Comparison of ENCODE assay signal across 1 cellular context in the genomic region with DNA sequence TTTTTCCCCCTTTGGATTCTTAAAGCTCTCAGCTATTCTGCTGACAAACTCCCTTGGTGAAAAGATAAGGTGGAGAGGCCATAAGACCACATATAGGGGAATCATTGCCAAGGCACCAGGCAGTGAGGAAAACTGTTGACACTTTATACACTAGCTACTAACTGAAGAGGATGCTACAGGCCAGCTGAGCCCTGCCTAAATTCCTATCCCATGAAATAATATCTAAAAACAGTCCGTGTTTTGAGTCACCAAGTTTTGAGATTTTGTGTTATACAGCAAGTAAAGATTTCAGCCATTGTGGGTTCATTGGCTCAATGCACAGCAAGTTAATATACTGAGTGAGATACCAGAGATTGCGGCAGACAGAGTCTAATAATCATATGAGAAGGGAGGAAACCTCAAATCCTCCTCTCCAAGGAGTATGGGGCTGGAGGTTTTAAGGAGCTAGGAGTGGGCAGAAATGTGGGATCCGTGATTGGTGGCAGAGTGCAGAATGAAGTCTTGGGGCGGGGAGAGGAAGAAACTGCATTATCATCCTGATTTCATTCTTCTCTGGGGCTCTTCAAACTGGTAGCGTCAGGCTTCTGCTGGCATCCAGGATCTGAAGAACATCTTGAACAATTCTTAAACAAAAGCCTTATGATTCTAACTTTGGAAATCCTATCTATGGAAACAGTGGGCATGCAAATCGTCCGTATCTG.
TF ChIP-seq lines count a peak whose summit lies in the region.

No MANE protein-coding gene starts in this region.

TF ChIP-seq in H1, 55 proteins besides CTCF, POLR2A, EP300 and RAD21:
- TF ChIP-seq JUN (IDR thresholded peaks at IDR 0.05; ENCODE audit: low read depth, low read length) (no peak), FOSL1 (IDR thresholded peaks at IDR 0.05; ENCODE audit: insufficient read depth, low read depth, low read length) (no peak), JUND (IDR thresholded peaks at IDR 0.05; ENCODE audit: low read length) (no peak), SAP30 (IDR thresholded peaks at IDR 0.05; ENCODE audit: insufficient read depth, insufficient replicate concordance, low read length) (no peak), TAF7 (optimal IDR thresholded peaks at IDR 0.05; ENCODE audit: borderline replicate concordance, low read depth, low read length) (no peak), CBX8 (IDR thresholded peaks at IDR 0.05; ENCODE audit: borderline replicate concordance, low read depth, low read length) (no peak), GTF2F1 (IDR thresholded peaks at IDR 0.05; ENCODE audit: borderline replicate concordance, low read depth, low read length) (no peak), NANOG (IDR thresholded peaks at IDR 0.05; ENCODE audit: insufficient read depth, low read depth, low read length, poor library complexity, severe bottlenecking) (no peak), RXRA (IDR thresholded peaks at IDR 0.05; ENCODE audit: insufficient read depth, low read depth, low read length) (no peak), TCF12 (IDR thresholded peaks at IDR 0.05; ENCODE audit: low read depth, low read length) (no peak), EZH2 (IDR thresholded peaks at IDR 0.05; ENCODE audit: low read depth, low read length, severe bottlenecking) (no peak), NRF1 (IDR thresholded peaks at IDR 0.05; ENCODE audit: low read depth, low read length) (no peak), ZNF274 (IDR thresholded peaks at IDR 0.05; ENCODE audit: borderline replicate concordance, extremely low read depth, low read length) (no peak), HDAC2 (IDR thresholded peaks at IDR 0.05; ENCODE audit: borderline replicate concordance in 1 of 2, low read depth in 2 of 2, low read length in 2 of 2) (no peak), KDM5A (IDR thresholded peaks at IDR 0.05; ENCODE audit: low read length) (no peak)
TF ChIP-seq in H1: peak in this region for 0.
